In the genomic region with DNA sequence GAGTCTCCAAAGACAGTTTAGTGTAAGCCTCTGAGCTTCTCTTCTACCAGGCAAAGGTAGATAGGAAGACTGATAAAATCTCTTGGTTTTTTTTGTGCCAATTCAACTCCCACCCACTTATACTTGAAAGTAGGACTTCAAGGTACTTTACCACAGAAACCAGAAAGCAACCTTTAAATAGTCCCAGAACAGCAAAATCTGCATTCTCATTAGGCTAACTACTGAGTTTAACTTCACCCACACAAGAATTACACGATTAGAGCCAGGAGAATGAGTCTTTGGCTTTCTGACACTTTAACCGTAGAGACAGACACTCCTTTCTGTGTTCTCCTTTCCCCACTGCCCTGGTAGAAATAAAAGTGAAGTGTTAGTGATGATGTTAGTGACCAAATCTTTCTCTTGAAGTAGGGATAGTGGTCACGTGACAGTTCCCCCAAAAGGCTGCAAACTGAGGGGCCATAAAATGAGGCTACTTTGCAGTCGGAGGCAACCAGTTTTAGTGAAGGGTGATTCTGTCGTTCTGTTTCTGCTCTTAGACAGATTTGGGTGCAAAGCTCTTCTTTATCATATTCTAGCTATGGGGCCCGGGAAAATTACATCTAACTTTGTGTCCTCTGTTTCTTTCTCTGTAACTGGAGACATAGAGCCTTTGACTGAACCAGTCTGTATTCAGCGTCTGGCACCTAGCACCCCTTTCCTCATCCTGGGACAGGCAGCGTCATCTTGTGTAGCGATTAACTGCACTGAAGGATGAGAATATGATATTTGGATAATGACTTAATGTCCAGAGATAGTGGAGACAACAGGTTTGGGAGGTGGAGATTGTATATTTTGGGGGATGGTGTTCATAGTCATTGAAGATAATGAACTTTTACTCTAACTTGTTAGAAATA, we compare ENCODE assay signal across 10 cellular contexts.
DNase-seq lines count a peak whose midpoint lies in the region; ATAC-seq and TF ChIP-seq lines count a peak whose summit lies in the region.
"Had no signal": no experiment of that assay in that cellular context is flagged by ENCODE, and none has a peak within 500 bp of the region (broad histone marks: within the 10 kb centered on the region; RNA-seq: fewer than 3 reads in every experiment).

No MANE protein-coding gene starts in this region.

- H3K27ac ChIP-seq in coronary artery (no peak overlapping the region), substantia nigra (ENCODE audit: low read depth, low read length, poor library complexity, severe bottlenecking) (no peak overlapping the region)

- H3K36me3 Mint-ChIP-seq in activated T-helper 17 cell treated with anti-CD3 and anti-CD28 coated beads, Interleukin-2, amount 50 U/mL, for 72 hours (ENCODE audit: low read depth), result no peaks in the 10 kb centered on the region
- H3K36me3 Mint-ChIP-seq: activated naive CD8-positive, alpha-beta T cell had no signal

- no peak for TF ChIP-seq CTCF in GM20000 (IDR thresholded peaks at IDR 0.05; ENCODE audit: extremely low read depth, missing control alignments)
- TF ChIP-seq CTCF in coronary artery (IDR thresholded peaks at IDR 0.05), result no peak

- H3K27me3 Mint-ChIP-seq in activated T-helper 17 cell treated with anti-CD3 and anti-CD28 coated beads, Interleukin-2, amount 50 U/mL, for 72 hours, result no peaks in the 10 kb centered on the region

- H3K27ac Mint-ChIP-seq in activated T-helper 17 cell treated with anti-CD3 and anti-CD28 coated beads, Interleukin-2, amount 50 U/mL, for 72 hours, result peak overlapping the region; percentile 72
- H3K27ac Mint-ChIP-seq: activated naive CD8-positive, alpha-beta T cell had no signal

- H3K4me3 ChIP-seq in coronary artery, result no peak overlapping the region

- DNase-seq in GM20000 (ENCODE audit: low spot score), result peak; percentile 52
- DNase-seq in stimulated activated CD4-positive, alpha-beta T cell treated with anti-CD3 and anti-CD28 coated beads, Interleukin-12 subunit alpha, Interleukin-12 subunit beta, amount 100 ng/mL, for 4 hours, result no peak
- no peak for DNase-seq in coronary artery (ENCODE audit: low spot score)
- no peak for DNase-seq in cortex of kidney (lab: John Stamatoyannopoulos, UW)
- DNase-seq in substantia nigra (lab: John Stamatoyannopoulos, UW), result no peak
- DNase-seq: right cardiac atrium had no signal

- peak overlapping the region; percentile 66 for H3K4me3 Mint-ChIP-seq in activated T-helper 17 cell treated with anti-CD3 and anti-CD28 coated beads, Interleukin-2, amount 50 U/mL, for 72 hours
- H3K4me3 Mint-ChIP-seq: activated naive CD8-positive, alpha-beta T cell had no signal

- peaks cover 20% of the 10 kb centered on the region for H3K4me1 Mint-ChIP-seq in activated T-helper 17 cell treated with anti-CD3 and anti-CD28 coated beads, Interleukin-2, amount 50 U/mL, for 72 hours

- ATAC-seq in GM18502 (IDR thresholded peaks at IDR 0.05; ENCODE audit: poor library complexity, unreplicated experiment) (peak; percentile 92), HG03045 (IDR thresholded peaks at IDR 0.05; ENCODE audit: unreplicated experiment) (peak; percentile 97)
- peak; percentile 92 for ATAC-seq in activated T-helper 17 cell treated with anti-CD3 and anti-CD28 coated beads, Interleukin-2, amount 50 U/mL, for 72 hours (replicated peaks)
- ATAC-seq: right cardiac atrium had no signal

- no peaks in the 10 kb centered on the region for H3K9me3 Mint-ChIP-seq in activated T-helper 17 cell treated with anti-CD3 and anti-CD28 coated beads, Interleukin-2, amount 50 U/mL, for 72 hours
